In genomic region chr1:179881642-179882252, GRCh38 we compare ENCODE assay signal across 8 cellular contexts. TPM values are rescaled to one million over a fixed set of nuclear protein-coding genes. Genes with fewer than 3 reads are reported as not detected.
DNase-seq lines count a peak whose midpoint lies in the region; ATAC-seq and TF ChIP-seq lines count a peak whose summit lies in the region.

No MANE protein-coding gene starts in this region.

- H3K36me3 ChIP-seq in BE2C, result peaks cover 8% of the 10 kb centered on the region

- no peaks in the 10 kb centered on the region for H3K4me1 ChIP-seq in BE2C

- ATAC-seq in GM21390 (IDR thresholded peaks at IDR 0.05; ENCODE audit: unreplicated experiment), result peak; percentile 0
- ATAC-seq in stimulated activated naive CD8-positive, alpha-beta T cell treated with anti-CD3 and anti-CD28 coated beads, Interleukin-15, amount 100 ng/mL, for 72 hours, result peak; percentile 2

- H3K4me3 Mint-ChIP-seq in stimulated activated naive CD8-positive, alpha-beta T cell treated with anti-CD3 and anti-CD28 coated beads, Interleukin-15, amount 100 ng/mL, for 72 hours, result peak overlapping the region; percentile 96 to 99

- no peaks in the 10 kb centered on the region for H3K27me3 Mint-ChIP-seq in stimulated activated naive CD8-positive, alpha-beta T cell treated with anti-CD3 and anti-CD28 coated beads, Interleukin-15, amount 100 ng/mL, for 72 hours

- no peaks in the 10 kb centered on the region for H3K9me3 ChIP-seq in BE2C

- no peaks in the 10 kb centered on the region for H3K27me3 ChIP-seq in BE2C

- no peak for TF ChIP-seq CTCF in BE2C (IDR thresholded peaks at IDR 0.05; ENCODE audit: low read depth, low read length)

- DNase-seq in BE2C (no peak), NOMO-1 treated with DMSO at 0.1 percent for 48 hours (lab: John Stamatoyannopoulos, UW; ENCODE audit: unreplicated experiment) (peak; percentile 82), cerebellar cortex (ENCODE audit: low spot score) (peak; percentile 96), kidney tubule cell (ENCODE audit: low spot score) (peak; percentile 90), CD1c-positive myeloid dendritic cell (ENCODE audit: extremely low spot score) (no peak), erythroblast (lab: John Stamatoyannopoulos, UW) (no peak)
- no peak for DNase-seq in stimulated activated naive CD8-positive, alpha-beta T cell treated with anti-CD3 and anti-CD28 coated beads, Interleukin-15, amount 100 ng/mL, for 72 hours

- no peaks in the 10 kb centered on the region for H3K9me3 Mint-ChIP-seq in stimulated activated naive CD8-positive, alpha-beta T cell treated with anti-CD3 and anti-CD28 coated beads, Interleukin-15, amount 100 ng/mL, for 72 hours

- peak overlapping the region; percentile 99 to 100 for H3K27ac Mint-ChIP-seq in stimulated activated naive CD8-positive, alpha-beta T cell treated with anti-CD3 and anti-CD28 coated beads, Interleukin-15, amount 100 ng/mL, for 72 hours

- TF ChIP-seq POLR2A in erythroblast (IDR thresholded peaks at IDR 0.05; ENCODE audit: low read length), result no peak

- peak overlapping the region; percentile 97 for H3K4me3 ChIP-seq in BE2C (ENCODE audit: low read depth, low read length)

- H3K4me1 Mint-ChIP-seq in stimulated activated naive CD8-positive, alpha-beta T cell treated with anti-CD3 and anti-CD28 coated beads, Interleukin-15, amount 100 ng/mL, for 72 hours, result peaks cover 44% of the 10 kb centered on the region

RNA-seq across cellular contexts. Expression of gene TOR1AIP1, which starts 0.3 kb away (rescaled TPM):
- polyA plus RNA-seq in BE2C (2012; ENCODE audit: insufficient read depth, insufficient read length, low read depth), result 45.4 TPM

RNA-seq across cellular contexts. Expression of gene TOR1AIP2, which starts 4.1 kb away (rescaled TPM):
- 13.5 TPM for polyA plus RNA-seq in BE2C (2012; ENCODE audit: insufficient read depth, insufficient read length, low read depth)

Comparison
In these comparisons a context has a peak if more than half of its experiments do, and no peak if none do; other contexts are left out.
1. DNase-seq: peak in NOMO-1 treated with DMSO at 0.1 percent for 48 hours (single experiment), cerebellar cortex (single experiment) and kidney tubule cell (single experiment); none in BE2C (single experiment), stimulated activated naive CD8-positive, alpha-beta T cell treated with anti-CD3 and anti-CD28 coated beads, Interleukin-15, amount 100 ng/mL, for 72 hours (0 of 2), CD1c-positive myeloid dendritic cell (single experiment) and erythroblast (0 of 2).